ENCODE assay signal across 14 cellular contexts in genomic region chr20:25221592-25222460, GRCh38. TPM values are rescaled to one million over a fixed set of nuclear protein-coding genes. Genes with fewer than 3 reads are reported as not detected.
DNase-seq lines count a peak whose midpoint lies in the region; ATAC-seq and TF ChIP-seq lines count a peak whose summit lies in the region.
"Had no signal": no experiment of that assay in that cellular context is flagged by ENCODE, and none has a peak within 500 bp of the region (broad histone marks: within the 10 kb centered on the region; RNA-seq: fewer than 3 reads in every experiment).

No MANE protein-coding gene starts in this region.

- no peaks in the 10 kb centered on the region for H3K9me3 ChIP-seq in left ventricle myocardium inferior (replicated peaks)
- H3K9me3 ChIP-seq in thymus (ENCODE audit: control insufficient read depth) = no peaks in the 10 kb centered on the region
- H3K9me3 ChIP-seq: HAP-1 had no signal

- intact Hi-C loops in activated CD8-positive, alpha-beta T cell treated with anti-CD3 and anti-CD28 coated beads for 36 hours (cut with micrococcal nuclease) = no loop called here
- intact Hi-C loops in activated T-helper 2 cell treated with anti-CD3 and anti-CD28 coated beads, Interferon-gamma antibody, Interleukin-2, Interleukin-4, amounts not matched to agents 10 μg/mL and 5 μg/mL and 100 μg/mL, durations not matched to agents 14 hours and 24 hours and 36 hours (cut with micrococcal nuclease) = no loop called here
- intact Hi-C loops in left ventricle myocardium inferior (cut with micrococcal nuclease) = no loop called here

- H3K27me3 ChIP-seq in left ventricle myocardium inferior (ENCODE audit: low read depth) (no peaks in the 10 kb centered on the region), thymus (ENCODE audit: control insufficient read depth, insufficient read depth) (no peaks in the 10 kb centered on the region)

- peak overlapping the region; percentile 90 for H3K27ac ChIP-seq in left ventricle myocardium inferior (replicated peaks)
- peak overlapping the region; percentile 25 for H3K27ac ChIP-seq in thymus (ENCODE audit: low read depth)

- 97% methylated on average over 29 of the region's 29 CpGs for WGBS in thymus

- peak overlapping the region; percentile 22 for H3K27ac Mint-ChIP-seq in activated CD8-positive, alpha-beta T cell treated with anti-CD3 and anti-CD28 coated beads for 36 hours
- H3K27ac Mint-ChIP-seq in activated CD8-positive, alpha-beta T cell treated with anti-CD3 and anti-CD28 coated beads, Interleukin-2, amount 10 ng/mL, durations not matched to agents 7 days and 5 days = no peak overlapping the region
- H3K27ac Mint-ChIP-seq in activated T-helper 2 cell treated with anti-CD3 and anti-CD28 coated beads, Interferon-gamma antibody, Interleukin-2, Interleukin-4, amounts not matched to agents 10 μg/mL and 5 μg/mL and 100 μg/mL, durations not matched to agents 14 hours and 24 hours and 36 hours = peak overlapping the region; percentile 25
- H3K27ac Mint-ChIP-seq: stimulated activated naive B cell treated with anti-CD40 and anti-IgM and Interleukin-4, amounts not matched to agents 10 μg/mL and 1 μg/mL and 100 μg/mL, for 72 hours had no signal

- no peak overlapping the region for H3K4me3 Mint-ChIP-seq in activated CD8-positive, alpha-beta T cell treated with anti-CD3 and anti-CD28 coated beads for 36 hours
- no peak overlapping the region for H3K4me3 Mint-ChIP-seq in activated CD8-positive, alpha-beta T cell treated with anti-CD3 and anti-CD28 coated beads, Interleukin-2, amount 10 ng/mL, durations not matched to agents 7 days and 5 days
- H3K4me3 Mint-ChIP-seq in activated T-helper 2 cell treated with anti-CD3 and anti-CD28 coated beads, Interferon-gamma antibody, Interleukin-2, Interleukin-4, amounts not matched to agents 10 μg/mL and 5 μg/mL and 100 μg/mL, durations not matched to agents 14 hours and 24 hours and 36 hours (ENCODE audit: low read depth) = no peak overlapping the region
- H3K4me3 Mint-ChIP-seq: stimulated activated naive B cell treated with anti-CD40 and anti-IgM and Interleukin-4, amounts not matched to agents 10 μg/mL and 1 μg/mL and 100 μg/mL, for 72 hours had no signal

- H3K4me3 ChIP-seq in left ventricle myocardium inferior (no peak overlapping the region), thymus (ENCODE audit: low read length) (no peak overlapping the region)
- H3K4me3 ChIP-seq: HAP-1 had no signal

- H3K4me1 ChIP-seq in left ventricle myocardium inferior (peaks cover 94% of the 10 kb centered on the region), thymus (ENCODE audit: control insufficient read depth, insufficient read depth, low read length) (no peaks in the 10 kb centered on the region)

- TF ChIP-seq CTCF in activated CD8-positive, alpha-beta T cell treated with anti-CD3 and anti-CD28 coated beads for 36 hours (IDR thresholded peaks at IDR 0.05) = no peak
- TF ChIP-seq CTCF in left ventricle myocardium inferior (IDR thresholded peaks at IDR 0.05; ENCODE audit: borderline replicate concordance) = no peak

- H3K36me3 ChIP-seq in left ventricle myocardium inferior = peaks cover 54% of the 10 kb centered on the region
- H3K36me3 ChIP-seq in thymus (ENCODE audit: control insufficient read depth, insufficient read depth) = peaks cover 91% of the 10 kb centered on the region

- H3K9me3 Mint-ChIP-seq in activated CD8-positive, alpha-beta T cell treated with anti-CD3 and anti-CD28 coated beads for 36 hours = no peaks in the 10 kb centered on the region
- no peaks in the 10 kb centered on the region for H3K9me3 Mint-ChIP-seq in activated CD8-positive, alpha-beta T cell treated with anti-CD3 and anti-CD28 coated beads, Interleukin-2, amount 10 ng/mL, durations not matched to agents 7 days and 5 days (ENCODE audit: insufficient read depth)
- H3K9me3 Mint-ChIP-seq in activated T-helper 2 cell treated with anti-CD3 and anti-CD28 coated beads, Interferon-gamma antibody, Interleukin-2, Interleukin-4, amounts not matched to agents 10 μg/mL and 5 μg/mL and 100 μg/mL, durations not matched to agents 14 hours and 24 hours and 36 hours = no peaks in the 10 kb centered on the region
- H3K9me3 Mint-ChIP-seq: stimulated activated naive B cell treated with anti-CD40 and anti-IgM and Interleukin-4, amounts not matched to agents 10 μg/mL and 1 μg/mL and 100 μg/mL, for 72 hours had no signal

- CTCF ChIA-PET in activated CD8-positive, alpha-beta T cell treated with anti-CD3 and anti-CD28 coated beads for 36 hours (lab: Charles Lee) = interaction anchor here (0.9 to 1.0 kb wide), 3 partner anchors 18 to 226 kb away, joined by 3 read pairs; no protein-coding TSS in a partner anchor
- CTCF ChIA-PET in activated CD8-positive, alpha-beta T cell treated with anti-CD3 and anti-CD28 coated beads, Interleukin-2, amount 10 ng/mL, durations not matched to agents 7 days and 5 days (lab: Charles Lee) = interaction anchor here (2.2 kb wide), 1 partner anchor 177 kb away, joined by 7 read pairs; no protein-coding TSS in a partner anchor

- no peak for ATAC-seq in activated CD8-positive, alpha-beta T cell treated with anti-CD3 and anti-CD28 coated beads for 36 hours
- no peak for ATAC-seq in activated CD8-positive, alpha-beta T cell treated with anti-CD3 and anti-CD28 coated beads, Interleukin-2, amount 10 ng/mL, durations not matched to agents 7 days and 5 days

- DNase-seq in activated CD8-positive, alpha-beta T cell treated with anti-CD3 and anti-CD28 coated beads for 36 hours = no peak
- no peak for DNase-seq in activated CD8-positive, alpha-beta T cell treated with anti-CD3 and anti-CD28 coated beads, Interleukin-2, amount 10 ng/mL, durations not matched to agents 7 days and 5 days
- no peak for DNase-seq in activated T-helper 2 cell treated with anti-CD3 and anti-CD28 coated beads, Interferon-gamma antibody, Interleukin-2, Interleukin-4, amounts not matched to agents 10 μg/mL and 5 μg/mL and 100 μg/mL, durations not matched to agents 14 hours and 24 hours and 36 hours (ENCODE audit: low spot score)
- DNase-seq in left ventricle myocardium inferior (peak; percentile 66), DMS53 treated with DMSO at 0.1 percent for 48 hours (lab: John Stamatoyannopoulos, UW; ENCODE audit: unreplicated experiment) (no peak), GOT3 (lab: John Stamatoyannopoulos, UW) (no peak), putamen (ENCODE audit: low spot score) (no peak)
- DNase-seq: activated CD4-positive, alpha-beta T cell treated with anti-CD3 and anti-CD28 coated beads, Interleukin-2, amount 50 U/mL, for 48 hours; activated gamma-delta T cell; Calu3; stimulated activated CD4-positive, alpha-beta T cell treated with anti-CD3 and anti-CD28 coated beads, Interleukin-2, amount 100 ng/mL, for 48 hours; stimulated activated naive B cell treated with anti-CD40 and anti-IgM and Interleukin-4, amounts not matched to agents 10 μg/mL and 1 μg/mL and 100 μg/mL, for 72 hours had no signal

- POLR2A ChIA-PET in activated CD8-positive, alpha-beta T cell treated with anti-CD3 and anti-CD28 coated beads for 36 hours (lab: Charles Lee) = no interaction called here
- POLR2A ChIA-PET in activated CD8-positive, alpha-beta T cell treated with anti-CD3 and anti-CD28 coated beads, Interleukin-2, amount 10 ng/mL, durations not matched to agents 7 days and 5 days (lab: Charles Lee) = no interaction called here

- H3K27me3 Mint-ChIP-seq in activated CD8-positive, alpha-beta T cell treated with anti-CD3 and anti-CD28 coated beads for 36 hours = no peaks in the 10 kb centered on the region
- no peaks in the 10 kb centered on the region for H3K27me3 Mint-ChIP-seq in activated CD8-positive, alpha-beta T cell treated with anti-CD3 and anti-CD28 coated beads, Interleukin-2, amount 10 ng/mL, durations not matched to agents 7 days and 5 days (ENCODE audit: low read depth)
- H3K27me3 Mint-ChIP-seq in activated T-helper 2 cell treated with anti-CD3 and anti-CD28 coated beads, Interferon-gamma antibody, Interleukin-2, Interleukin-4, amounts not matched to agents 10 μg/mL and 5 μg/mL and 100 μg/mL, durations not matched to agents 14 hours and 24 hours and 36 hours (ENCODE audit: low read depth) = no peaks in the 10 kb centered on the region
- H3K27me3 Mint-ChIP-seq: stimulated activated naive B cell treated with anti-CD40 and anti-IgM and Interleukin-4, amounts not matched to agents 10 μg/mL and 1 μg/mL and 100 μg/mL, for 72 hours had no signal

- no peaks in the 10 kb centered on the region for H3K36me3 Mint-ChIP-seq in activated CD8-positive, alpha-beta T cell treated with anti-CD3 and anti-CD28 coated beads for 36 hours (ENCODE audit: low read depth)
- no peaks in the 10 kb centered on the region for H3K36me3 Mint-ChIP-seq in activated CD8-positive, alpha-beta T cell treated with anti-CD3 and anti-CD28 coated beads, Interleukin-2, amount 10 ng/mL, durations not matched to agents 7 days and 5 days (ENCODE audit: low read depth)
- no peaks in the 10 kb centered on the region for H3K36me3 Mint-ChIP-seq in activated T-helper 2 cell treated with anti-CD3 and anti-CD28 coated beads, Interferon-gamma antibody, Interleukin-2, Interleukin-4, amounts not matched to agents 10 μg/mL and 5 μg/mL and 100 μg/mL, durations not matched to agents 14 hours and 24 hours and 36 hours (ENCODE audit: low read depth)

- H3K4me1 Mint-ChIP-seq in activated CD8-positive, alpha-beta T cell treated with anti-CD3 and anti-CD28 coated beads for 36 hours (ENCODE audit: low read depth) = peaks cover 9% of the 10 kb centered on the region
- peaks cover 8% of the 10 kb centered on the region for H3K4me1 Mint-ChIP-seq in activated CD8-positive, alpha-beta T cell treated with anti-CD3 and anti-CD28 coated beads, Interleukin-2, amount 10 ng/mL, durations not matched to agents 7 days and 5 days (ENCODE audit: low read depth)
- H3K4me1 Mint-ChIP-seq in activated T-helper 2 cell treated with anti-CD3 and anti-CD28 coated beads, Interferon-gamma antibody, Interleukin-2, Interleukin-4, amounts not matched to agents 10 μg/mL and 5 μg/mL and 100 μg/mL, durations not matched to agents 14 hours and 24 hours and 36 hours (ENCODE audit: low read depth) = peaks cover 7% of the 10 kb centered on the region

RNA-seq across cellular contexts. Expression of gene PYGB, which starts 26.1 kb away (rescaled TPM):
- total RNA-seq in activated CD8-positive, alpha-beta T cell treated with anti-CD3 and anti-CD28 coated beads for 36 hours = 10 to 100 TPM; 26.1 to 26.5 TPM
- 10 to 100 TPM; 33.9 TPM for total RNA-seq in activated CD8-positive, alpha-beta T cell treated with anti-CD3 and anti-CD28 coated beads, Interleukin-2, amount 10 ng/mL, durations not matched to agents 7 days and 5 days
- total RNA-seq in activated T-helper 2 cell treated with anti-CD3 and anti-CD28 coated beads, Interferon-gamma antibody, Interleukin-2, Interleukin-4, amounts not matched to agents 10 μg/mL and 5 μg/mL and 100 μg/mL, durations not matched to agents 14 hours and 24 hours and 36 hours = 34.5 and 37.1 TPM in 2 replicates
- total RNA-seq in left ventricle myocardium inferior = 218 TPM
- polyA plus RNA-seq in thymus = 52.6 TPM

RNA-seq across cellular contexts. Expression of gene ENTPD6, which starts 26.3 kb away (rescaled TPM):
- 10 to 100 TPM; 39.4 to 42.8 TPM for total RNA-seq in activated CD8-positive, alpha-beta T cell treated with anti-CD3 and anti-CD28 coated beads for 36 hours
- 10 to 100 TPM; 31.9 TPM for total RNA-seq in activated CD8-positive, alpha-beta T cell treated with anti-CD3 and anti-CD28 coated beads, Interleukin-2, amount 10 ng/mL, durations not matched to agents 7 days and 5 days
- total RNA-seq in activated T-helper 2 cell treated with anti-CD3 and anti-CD28 coated beads, Interferon-gamma antibody, Interleukin-2, Interleukin-4, amounts not matched to agents 10 μg/mL and 5 μg/mL and 100 μg/mL, durations not matched to agents 14 hours and 24 hours and 36 hours = 48.8 and 49.1 TPM in 2 replicates
- 106 TPM for total RNA-seq in left ventricle myocardium inferior
- 71.0 TPM for polyA plus RNA-seq in thymus
